In genomic region chr11:128193633-128194032, GRCh38 we compare ENCODE assay signal across 26 cellular contexts.
DNase-seq lines count a peak whose midpoint lies in the region; ATAC-seq and TF ChIP-seq lines count a peak whose summit lies in the region.
"Had no signal": no experiment of that assay in that cellular context is flagged by ENCODE, and none has a peak within 500 bp of the region (broad histone marks: within the 10 kb centered on the region; RNA-seq: fewer than 3 reads in every experiment).

No MANE protein-coding gene starts in this region.

- H3K27ac ChIP-seq in mammary epithelial cell (ENCODE audit: insufficient read depth, low read depth, low read length) (no peak overlapping the region), breast epithelium (no peak overlapping the region), spleen (peak overlapping the region in 7 of 8 donors; percentile 32 to 81 (median 61))
- H3K27ac ChIP-seq: body of pancreas, pancreas, right atrium auricular region, thoracic aorta had no signal

- H3K36me3 ChIP-seq in mammary epithelial cell (ENCODE audit: insufficient read depth, low read length) (no peaks in the 10 kb centered on the region), breast epithelium (no peaks in the 10 kb centered on the region), spleen (no peaks in the 10 kb centered on the region)
- H3K36me3 ChIP-seq: left lung, pancreas, right atrium auricular region, thoracic aorta had no signal

- DNase-seq in mammary epithelial cell (no peak), breast epithelium (ENCODE audit: low spot score in 2 of 2) (no peak), spleen (no peak), HEK293T (ENCODE audit: extremely low spot score) (no peak), dermis blood vessel endothelial cell (no peak), cardiac septum (ENCODE audit: low spot score) (no peak)
- DNase-seq in activated naive CD8-positive, alpha-beta T cell treated with anti-CD3 and anti-CD28 coated beads, Interleukin-2, amount 50 U/mL, for 24 hours, result no peak
- DNase-seq: activated CD8-positive, alpha-beta memory T cell treated with anti-CD3 and anti-CD28 coated beads for 24 hours; body of pancreas; CD4-positive, CD25-positive, alpha-beta regulatory T cell; DMS 273 treated with DMSO at 0.1 percent for 48 hours; effector CD8-positive, alpha-beta T cell; hippocampal formation; left lung; midbrain; MM.1S; NCI-H1417 treated with DMSO at 0.1 percent for 48 hours; NCI-H2081 treated with DMSO at 0.1 percent for 48 hours; NCI-H446; pancreas; stimulated activated CD4-positive, alpha-beta T cell treated with anti-CD3 and anti-CD28 coated beads, Interleukin-4, amount 100 ng/mL, for 1 hour; stimulated activated naive B cell treated with anti-CD40 and anti-IgM and Interleukin-4, amounts not matched to agents 10 μg/mL and 1 μg/mL and 100 μg/mL, for 72 hours; T1000 had no signal

- in situ Hi-C loops in mammary epithelial cell (cut with MboI; ENCODE audit: low sequenced_read_pairs in 2 of 2), result no loop called here

- TF ChIP-seq CTCF in mammary epithelial cell (conservative IDR thresholded peaks at IDR 0.05 in 1 of 2, IDR thresholded peaks at IDR 0.05 in 1 of 2; ENCODE audit: extremely low read depth in 1 of 2, insufficient read depth in 1 of 2, low read depth in 1 of 2, low read length in 2 of 2), result no peak
- no peak for TF ChIP-seq CTCF in breast epithelium (IDR thresholded peaks at IDR 0.05)
- no peak for TF ChIP-seq CTCF in spleen (IDR thresholded peaks at IDR 0.05 in 8 of 11, conservative IDR thresholded peaks at IDR 0.05 in 3 of 11)

- peak overlapping the region; percentile 76 for H3K27ac Mint-ChIP-seq in activated naive CD8-positive, alpha-beta T cell treated with anti-CD3 and anti-CD28 coated beads, Interleukin-2, amount 50 U/mL, for 24 hours
- H3K27ac Mint-ChIP-seq: CD4-positive, CD25-positive, alpha-beta regulatory T cell; stimulated activated naive B cell treated with anti-CD40 and anti-IgM and Interleukin-4, amounts not matched to agents 10 μg/mL and 1 μg/mL and 100 μg/mL, for 72 hours had no signal

- H3K27me3 Mint-ChIP-seq in activated naive CD8-positive, alpha-beta T cell treated with anti-CD3 and anti-CD28 coated beads, Interleukin-2, amount 50 U/mL, for 24 hours, result no peaks in the 10 kb centered on the region
- H3K27me3 Mint-ChIP-seq: stimulated activated naive B cell treated with anti-CD40 and anti-IgM and Interleukin-4, amounts not matched to agents 10 μg/mL and 1 μg/mL and 100 μg/mL, for 72 hours had no signal

- H3K9ac ChIP-seq in mammary epithelial cell (ENCODE audit: insufficient read depth, low read length), result no peak overlapping the region

- H3K4me1 ChIP-seq in mammary epithelial cell (ENCODE audit: insufficient read depth, low read length) (no peaks in the 10 kb centered on the region), breast epithelium (peaks cover 0 to 3% of the 10 kb centered on the region in 2 donors), spleen (peaks cover 10 to 34% (median 24%) of the 10 kb centered on the region in 6 donors)
- H3K4me1 ChIP-seq: body of pancreas, pancreas had no signal

- CTCF ChIA-PET in mammary epithelial cell (lab: Charles Lee; ENCODE audit: low non-redundant PET), result no interaction called here
- CTCF ChIA-PET in HEK293T (lab: Yijun Ruan, JAX), result no interaction called here

- no peak for ATAC-seq in activated naive CD8-positive, alpha-beta T cell treated with anti-CD3 and anti-CD28 coated beads, Interleukin-2, amount 50 U/mL, for 24 hours
- ATAC-seq: body of pancreas; left lung; pancreas; stimulated activated naive B cell treated with anti-CD40 and anti-IgM and Interleukin-4, amounts not matched to agents 10 μg/mL and 1 μg/mL and 100 μg/mL, for 72 hours had no signal

- no peaks in the 10 kb centered on the region for H3K36me3 Mint-ChIP-seq in activated naive CD8-positive, alpha-beta T cell treated with anti-CD3 and anti-CD28 coated beads, Interleukin-2, amount 50 U/mL, for 24 hours (ENCODE audit: low read depth)
- H3K36me3 Mint-ChIP-seq: CD4-positive, CD25-positive, alpha-beta regulatory T cell; stimulated activated naive B cell treated with anti-CD40 and anti-IgM and Interleukin-4, amounts not matched to agents 10 μg/mL and 1 μg/mL and 100 μg/mL, for 72 hours had no signal

- no peak overlapping the region for H3K4me3 ChIP-seq in mammary epithelial cell (replicated peaks in 1 of 3; ENCODE audit: insufficient read depth in 1 of 3, low read depth in 2 of 3, low read length in 3 of 3)
- H3K4me3 ChIP-seq in breast epithelium, result no peak overlapping the region
- H3K4me3 ChIP-seq in spleen, result no peak overlapping the region
- H3K4me3 ChIP-seq: body of pancreas, left lung, pancreas, right atrium auricular region, thoracic aorta had no signal

- TF ChIP-seq POLR2A in breast epithelium (IDR thresholded peaks at IDR 0.05) (no peak), spleen (IDR thresholded peaks at IDR 0.05) (no peak)

- peak overlapping the region; percentile 41 for H2AFZ ChIP-seq in mammary epithelial cell (ENCODE audit: low read depth, low read length)

- no peaks in the 10 kb centered on the region for H3K9me3 Mint-ChIP-seq in activated naive CD8-positive, alpha-beta T cell treated with anti-CD3 and anti-CD28 coated beads, Interleukin-2, amount 50 U/mL, for 24 hours
- H3K9me3 Mint-ChIP-seq: stimulated activated naive B cell treated with anti-CD40 and anti-IgM and Interleukin-4, amounts not matched to agents 10 μg/mL and 1 μg/mL and 100 μg/mL, for 72 hours had no signal

- H3K4me2 ChIP-seq in mammary epithelial cell (ENCODE audit: insufficient read depth, low read depth, low read length), result no peak overlapping the region

- H4K20me1 ChIP-seq in mammary epithelial cell (ENCODE audit: insufficient read depth, low read length), result no peaks in the 10 kb centered on the region

- no peaks in the 10 kb centered on the region for H3K9me3 ChIP-seq in mammary epithelial cell (replicated peaks; ENCODE audit: insufficient read depth, low read length)
- H3K9me3 ChIP-seq in breast epithelium, result no peaks in the 10 kb centered on the region
- no peaks in the 10 kb centered on the region for H3K9me3 ChIP-seq in spleen
- H3K9me3 ChIP-seq: body of pancreas, left lung, pancreas, right atrium auricular region, thoracic aorta had no signal

- H3K27me3 ChIP-seq in mammary epithelial cell (ENCODE audit: insufficient read depth, low read length), result no peaks in the 10 kb centered on the region
- no peaks in the 10 kb centered on the region for H3K27me3 ChIP-seq in breast epithelium
- H3K27me3 ChIP-seq in spleen (replicated peaks in 1 of 7), result no peaks in the 10 kb centered on the region
- H3K27me3 ChIP-seq: body of pancreas, left lung, pancreas, right atrium auricular region had no signal

- 82% methylated on average over 5 of the region's 5 CpGs for WGBS in mammary epithelial cell (ENCODE audit: low coverage, missing lambda C conversion rate)
- WGBS in spleen, 5 donors, result 25 to 48% (median 36%) methylated on average over 5 of the region's 5 CpGs

- dilution Hi-C loops in mammary epithelial cell (cut with HindIII; ENCODE audit: low sequenced_read_pairs), result no loop called here

- POLR2A ChIA-PET in HEK293T (lab: Yijun Ruan, JAX), result no interaction called here

- peaks cover 59% of the 10 kb centered on the region for H3K4me1 Mint-ChIP-seq in activated naive CD8-positive, alpha-beta T cell treated with anti-CD3 and anti-CD28 coated beads, Interleukin-2, amount 50 U/mL, for 24 hours

- no TSS peak for BruUV-seq in mammary epithelial cell (replicated peaks; lab: Mats Ljungman, UMichigan)

- no peaks in the 10 kb centered on the region for H3K79me2 ChIP-seq in mammary epithelial cell (ENCODE audit: insufficient read depth, low read length)

- intact Hi-C loops in mammary epithelial cell (cut with micrococcal nuclease) (no loop called here), breast epithelium (cut with DNase I; ENCODE audit: low total_unique reads) (no loop called here), spleen (cut with DNase I; ENCODE audit: low total_unique reads) (no loop called here), cardiac septum (cut with DNase I) (no loop called here)

- H3K4me3 Mint-ChIP-seq in activated naive CD8-positive, alpha-beta T cell treated with anti-CD3 and anti-CD28 coated beads, Interleukin-2, amount 50 U/mL, for 24 hours, result peak overlapping the region; percentile 13
- H3K4me3 Mint-ChIP-seq: CD4-positive, CD25-positive, alpha-beta regulatory T cell; stimulated activated naive B cell treated with anti-CD40 and anti-IgM and Interleukin-4, amounts not matched to agents 10 μg/mL and 1 μg/mL and 100 μg/mL, for 72 hours had no signal

TF ChIP-seq in PFSK-1, 5 proteins besides CTCF, POLR2A, EP300 and RAD21 (continues in another document):
- TF ChIP-seq SIN3A (IDR thresholded peaks at IDR 0.05; ENCODE audit: borderline replicate concordance, insufficient read depth, low read length) (peak; percentile 72; the same call in 1 of the 2 replicates), POLR2AphosphoS5 (IDR thresholded peaks at IDR 0.05; ENCODE audit: low read depth, low read length) (peak; percentile 57; the same call in 1 of the 2 replicates), TAF1 (IDR thresholded peaks at IDR 0.05; ENCODE audit: borderline replicate concordance, insufficient read depth, low read length) (peak; percentile 68; the same call in 1 of the 2 replicates), FOXP2 (optimal IDR thresholded peaks at IDR 0.05; ENCODE audit: borderline replicate concordance, extremely low read depth, extremely low read length, insufficient read depth) (no peak)

TF ChIP-seq in HEK293T, 16 proteins besides CTCF, POLR2A, EP300 and RAD21:
- no peak for TF ChIP-seq FOXK2 (IDR thresholded peaks at IDR 0.05)
- no peak for TF ChIP-seq ARNT (IDR thresholded peaks at IDR 0.05)
- no peak for TF ChIP-seq HDGF (IDR thresholded peaks at IDR 0.05; ENCODE audit: borderline replicate concordance)

Comparison
In these comparisons a context has a peak if more than half of its experiments do, and no peak if none do; other contexts are left out.
1. H3K27ac ChIP-seq: peak in spleen (7 of 8); none in mammary epithelial cell (single experiment) and breast epithelium (0 of 2).